Comparison of ENCODE assay signal across 14 cellular contexts in the genomic region with DNA sequence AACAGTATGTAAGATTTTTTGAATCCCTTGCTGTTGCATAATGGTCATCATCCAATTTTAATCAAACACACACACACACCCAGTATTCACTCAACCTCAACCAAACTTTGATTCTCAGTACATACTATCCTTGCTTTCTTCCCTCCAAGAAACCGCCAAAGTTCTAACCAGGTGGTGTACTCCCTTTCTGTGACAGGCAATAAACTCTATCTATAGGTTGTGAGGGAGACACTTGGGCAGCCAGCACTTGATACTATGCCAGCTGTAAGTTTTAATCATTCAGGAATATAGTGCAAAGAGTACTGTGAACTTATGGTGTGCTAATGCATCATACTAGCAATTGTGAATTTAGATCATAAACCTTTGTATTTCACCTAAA.
DNase-seq lines count a peak whose midpoint lies in the region; ATAC-seq and TF ChIP-seq lines count a peak whose summit lies in the region.
"Had no signal": no experiment of that assay in that cellular context is flagged by ENCODE, and none has a peak within 500 bp of the region (broad histone marks: within the 10 kb centered on the region; RNA-seq: fewer than 3 reads in every experiment).

No MANE protein-coding gene starts in this region.

- H3K4me1 Mint-ChIP-seq in activated CD4-positive, alpha-beta T cell treated with anti-CD3 and anti-CD28 coated beads, Interleukin-2, amount 10 ng/mL, durations not matched to agents 7 days and 5 days = peaks cover 19% of the 10 kb centered on the region

- POLR2A ChIA-PET in activated CD4-positive, alpha-beta T cell treated with anti-CD3 and anti-CD28 coated beads, Interleukin-2, amount 10 ng/mL, durations not matched to agents 7 days and 5 days (lab: Charles Lee) = no interaction called here

- peak; percentile 40 for DNase-seq in DMS 273 (lab: John Stamatoyannopoulos, UW; ENCODE audit: unreplicated experiment)
- DNase-seq in DMS 273 treated with DMSO at 0.1 percent for 48 hours (lab: John Stamatoyannopoulos, UW) = no peak
- no peak for DNase-seq in NB4 (ENCODE audit: low read depth)
- no peak for DNase-seq in upper lobe of right lung
- no peak for DNase-seq in activated CD8-positive, alpha-beta memory T cell treated with anti-CD3 and anti-CD28 coated beads, Interleukin-2, amount 50 U/mL, for 4 hours
- no peak for DNase-seq in stimulated activated CD8-positive, alpha-beta memory T cell treated with anti-CD3 and anti-CD28 coated beads, Interleukin-4, amount 100 ng/mL, for 48 hours
- DNase-seq in activated CD4-positive, alpha-beta T cell treated with anti-CD3 and anti-CD28 coated beads, Interleukin-2, amount 10 ng/mL, durations not matched to agents 7 days and 5 days = no peak
- DNase-seq: activated CD4-positive, alpha-beta T cell treated with anti-CD3 and anti-CD28 coated beads, Interleukin-2, amount 50 U/mL, for 4 hours; activated gamma-delta T cell; heart right ventricle; NCI-H2227 treated with DMSO at 0.1 percent for 48 hours; transverse colon had no signal

- peaks cover 6% of the 10 kb centered on the region for H3K4me1 ChIP-seq in upper lobe of right lung

- H3K9me3 ChIP-seq in upper lobe of right lung = no peaks in the 10 kb centered on the region
- H3K9me3 ChIP-seq: heart right ventricle, transverse colon had no signal

- TF ChIP-seq POLR2A in NB4 (IDR thresholded peaks at IDR 0.05; ENCODE audit: extremely low read depth, insufficient read length) = no peak

- no peak for TF ChIP-seq CTCF in NB4 (IDR thresholded peaks at IDR 0.05; ENCODE audit: low read depth, low read length)
- no peak for TF ChIP-seq CTCF in upper lobe of right lung (IDR thresholded peaks at IDR 0.05)

- peak overlapping the region; percentile 34 for H3K27ac ChIP-seq in upper lobe of right lung
- H3K27ac ChIP-seq: 22Rv1, transverse colon had no signal

- CTCF ChIA-PET in activated CD4-positive, alpha-beta T cell treated with anti-CD3 and anti-CD28 coated beads, Interleukin-2, amount 10 ng/mL, durations not matched to agents 7 days and 5 days (lab: Charles Lee) = no interaction called here

- no peak overlapping the region for H3K27ac Mint-ChIP-seq in activated CD4-positive, alpha-beta T cell treated with anti-CD3 and anti-CD28 coated beads, Interleukin-2, amount 10 ng/mL, durations not matched to agents 7 days and 5 days

- H3K9me3 Mint-ChIP-seq in activated CD4-positive, alpha-beta T cell treated with anti-CD3 and anti-CD28 coated beads, Interleukin-2, amount 10 ng/mL, durations not matched to agents 7 days and 5 days = peaks cover 8% of the 10 kb centered on the region

- H3K36me3 ChIP-seq in upper lobe of right lung = no peaks in the 10 kb centered on the region
- H3K36me3 ChIP-seq: heart right ventricle, transverse colon had no signal

- peak; percentile 18 for ATAC-seq in HG02870 (IDR thresholded peaks at IDR 0.05; ENCODE audit: unreplicated experiment)
- no peak for ATAC-seq in upper lobe of right lung
- ATAC-seq: heart right ventricle had no signal

- no peaks in the 10 kb centered on the region for H3K27me3 Mint-ChIP-seq in activated CD4-positive, alpha-beta T cell treated with anti-CD3 and anti-CD28 coated beads, Interleukin-2, amount 10 ng/mL, durations not matched to agents 7 days and 5 days

- intact Hi-C loops in upper lobe of right lung (cut with DNase I) = no loop called here

- H3K4me3 ChIP-seq in NB4 (ENCODE audit: low read depth, low read length) (peak overlapping the region; percentile 37), upper lobe of right lung (no peak overlapping the region)
- H3K4me3 ChIP-seq: heart right ventricle, transverse colon had no signal

- no peak overlapping the region for H3K4me3 Mint-ChIP-seq in activated CD4-positive, alpha-beta T cell treated with anti-CD3 and anti-CD28 coated beads, Interleukin-2, amount 10 ng/mL, durations not matched to agents 7 days and 5 days

- H3K27me3 ChIP-seq in upper lobe of right lung = no peaks in the 10 kb centered on the region
- H3K27me3 ChIP-seq: heart right ventricle, transverse colon had no signal

- H3K36me3 Mint-ChIP-seq in activated CD4-positive, alpha-beta T cell treated with anti-CD3 and anti-CD28 coated beads, Interleukin-2, amount 10 ng/mL, durations not matched to agents 7 days and 5 days (ENCODE audit: low read depth) = peaks cover 5% of the 10 kb centered on the region
